1 cellular context compared by ENCODE assay signal in the genomic region with DNA sequence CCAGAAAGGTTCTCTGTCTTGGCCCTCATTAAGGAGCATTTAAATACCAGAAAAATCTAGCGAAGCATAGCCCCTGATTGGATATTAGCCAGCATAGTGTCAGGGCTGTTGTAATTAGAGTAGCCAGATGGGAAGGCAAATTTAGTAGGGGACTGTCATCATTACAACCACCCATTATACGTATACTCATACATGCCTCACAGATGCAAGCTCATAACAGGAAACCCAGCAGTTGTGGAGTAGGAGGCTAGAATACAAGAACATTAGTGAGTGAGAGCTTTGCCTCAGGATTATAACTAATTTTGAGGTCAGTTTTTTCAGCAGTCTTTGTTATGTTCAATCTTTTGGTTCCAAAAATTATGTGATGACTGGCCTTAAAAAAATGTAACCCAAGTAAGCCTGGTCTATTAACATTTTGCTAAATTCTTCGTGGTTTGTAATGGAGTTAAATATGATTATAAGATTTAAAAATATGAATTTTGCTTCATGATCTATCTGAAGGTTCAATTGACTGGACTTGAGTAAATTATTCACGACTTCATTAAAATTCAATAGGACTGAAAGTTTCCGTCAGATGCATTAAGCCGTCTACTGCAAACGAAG.
TF ChIP-seq lines count a peak whose summit lies in the region.

No MANE protein-coding gene starts in this region.

TF ChIP-seq in SK-N-SH treated with all-trans-retinoic acid at 6 μM for 48 hours, 23 proteins besides CTCF, POLR2A, EP300 and RAD21 (continued from another document):
- TF ChIP-seq, protein P1, sequence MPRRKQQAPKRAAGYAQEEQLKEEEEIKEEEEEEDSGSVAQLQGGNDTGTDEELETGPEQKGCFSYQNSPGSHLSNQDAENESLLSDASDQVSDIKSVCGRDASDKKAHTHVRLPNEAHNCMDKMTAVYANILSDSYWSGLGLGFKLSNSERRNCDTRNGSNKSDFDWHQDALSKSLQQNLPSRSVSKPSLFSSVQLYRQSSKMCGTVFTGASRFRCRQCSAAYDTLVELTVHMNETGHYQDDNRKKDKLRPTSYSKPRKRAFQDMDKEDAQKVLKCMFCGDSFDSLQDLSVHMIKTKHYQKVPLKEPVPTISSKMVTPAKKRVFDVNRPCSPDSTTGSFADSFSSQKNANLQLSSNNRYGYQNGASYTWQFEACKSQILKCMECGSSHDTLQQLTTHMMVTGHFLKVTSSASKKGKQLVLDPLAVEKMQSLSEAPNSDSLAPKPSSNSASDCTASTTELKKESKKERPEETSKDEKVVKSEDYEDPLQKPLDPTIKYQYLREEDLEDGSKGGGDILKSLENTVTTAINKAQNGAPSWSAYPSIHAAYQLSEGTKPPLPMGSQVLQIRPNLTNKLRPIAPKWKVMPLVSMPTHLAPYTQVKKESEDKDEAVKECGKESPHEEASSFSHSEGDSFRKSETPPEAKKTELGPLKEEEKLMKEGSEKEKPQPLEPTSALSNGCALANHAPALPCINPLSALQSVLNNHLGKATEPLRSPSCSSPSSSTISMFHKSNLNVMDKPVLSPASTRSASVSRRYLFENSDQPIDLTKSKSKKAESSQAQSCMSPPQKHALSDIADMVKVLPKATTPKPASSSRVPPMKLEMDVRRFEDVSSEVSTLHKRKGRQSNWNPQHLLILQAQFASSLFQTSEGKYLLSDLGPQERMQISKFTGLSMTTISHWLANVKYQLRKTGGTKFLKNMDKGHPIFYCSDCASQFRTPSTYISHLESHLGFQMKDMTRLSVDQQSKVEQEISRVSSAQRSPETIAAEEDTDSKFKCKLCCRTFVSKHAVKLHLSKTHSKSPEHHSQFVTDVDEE (CRISPR knock-in tag; IDR thresholded peaks at IDR 0.05): no peak
